ENCODE assay signal across 1 cellular context in genomic region chr12:64889434-64890216, GRCh38.
TF ChIP-seq lines count a peak whose summit lies in the region.

No MANE protein-coding gene starts in this region.

TF ChIP-seq in SK-N-SH, 30 proteins besides CTCF, POLR2A, EP300 and RAD21 (continued from another document):
- TF ChIP-seq, protein P1, sequence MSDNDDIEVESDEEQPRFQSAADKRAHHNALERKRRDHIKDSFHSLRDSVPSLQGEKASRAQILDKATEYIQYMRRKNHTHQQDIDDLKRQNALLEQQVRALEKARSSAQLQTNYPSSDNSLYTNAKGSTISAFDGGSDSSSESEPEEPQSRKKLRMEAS (IDR thresholded peaks at IDR 0.05; ENCODE audit: low read depth) = no peak
